ENCODE assay signal across 8 cellular contexts in the genomic region with DNA sequence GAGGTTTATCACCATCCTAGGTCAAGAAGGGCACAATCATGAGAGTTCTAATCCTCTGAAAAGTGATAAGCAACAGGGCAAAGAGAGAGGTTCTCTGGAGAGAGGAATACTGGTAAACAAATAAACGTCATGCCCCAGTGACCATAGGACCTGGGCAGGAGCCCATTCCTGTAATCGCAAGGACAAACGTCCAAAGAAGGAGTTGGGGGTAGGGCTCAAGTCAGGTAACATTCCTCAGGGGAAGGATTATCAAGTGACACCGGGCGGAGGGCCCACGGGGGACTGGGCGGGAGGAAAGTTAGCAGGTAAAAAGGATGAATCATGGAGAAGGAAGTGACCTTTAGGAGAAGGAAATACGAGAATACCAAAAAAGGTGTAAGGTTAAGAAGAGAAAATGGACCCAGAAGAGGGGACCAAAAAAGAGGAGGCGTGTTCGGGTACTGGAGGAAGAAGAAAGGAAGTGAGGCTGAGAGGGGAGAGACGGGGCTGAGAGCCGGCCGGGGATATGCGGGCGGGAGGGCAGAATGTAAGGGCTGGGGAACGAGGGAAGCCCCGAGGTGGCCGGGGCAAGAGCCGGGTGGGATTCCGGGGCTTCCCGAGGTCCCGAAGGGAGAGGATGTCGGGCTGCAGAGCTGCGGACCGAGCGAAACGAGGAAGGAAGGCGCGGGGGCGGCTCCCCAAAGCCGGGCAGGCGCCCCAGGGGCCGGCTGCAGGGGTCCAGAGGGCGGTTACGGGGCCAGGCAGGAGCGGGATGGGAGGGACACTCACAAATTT. TPM values are rescaled to one million over a fixed set of nuclear protein-coding genes. Genes with fewer than 3 reads are reported as not detected.
DNase-seq lines count a peak whose midpoint lies in the region; TF ChIP-seq lines count a peak whose summit lies in the region.

No MANE protein-coding gene starts in this region.

- peak; percentile 64 for DNase-seq in GM12865 (ENCODE audit: low read depth)
- DNase-seq in H7, result peak; percentile 72
- DNase-seq in LHCN-M2 (ENCODE audit: low read depth), result peak; percentile 27
- peak; percentile 38 for DNase-seq in T-helper 22 cell (ENCODE audit: low read depth)
- DNase-seq in mammary epithelial cell, result peak; percentile 77
- DNase-seq in kidney glomerular epithelial cell (lab: John Stamatoyannopoulos, UW), result peak; percentile 67
- DNase-seq in stimulated activated CD4-positive, alpha-beta T cell treated with anti-CD3 and anti-CD28 coated beads, Interleukin-4, amount 100 ng/mL, for 4 hours, result peak; percentile 48 to 51
- no peak for DNase-seq in T1000 (lab: John Stamatoyannopoulos, UW)

- H4K20me1 ChIP-seq in mammary epithelial cell (ENCODE audit: insufficient read depth, low read length), result no peaks in the 10 kb centered on the region

- peaks cover 23% of the 10 kb centered on the region for H3K4me1 ChIP-seq in mammary epithelial cell (ENCODE audit: insufficient read depth, low read length)

- H3K27me3 ChIP-seq in H7 (ENCODE audit: control insufficient read depth, insufficient read depth, low read length) (no peaks in the 10 kb centered on the region), mammary epithelial cell (ENCODE audit: insufficient read depth, low read length) (no peaks in the 10 kb centered on the region)

- peaks cover 55% of the 10 kb centered on the region for H3K79me2 ChIP-seq in mammary epithelial cell (ENCODE audit: insufficient read depth, low read length)

- WGBS in mammary epithelial cell (ENCODE audit: low coverage, missing lambda C conversion rate), result 0% methylated on average over 3 of the region's 36 CpGs

- TF ChIP-seq CTCF in GM12865 (IDR thresholded peaks at IDR 0.05; ENCODE audit: insufficient read depth, low read depth, low read length, missing control alignments) (no peak), mammary epithelial cell (conservative IDR thresholded peaks at IDR 0.05 in 1 of 2, IDR thresholded peaks at IDR 0.05 in 1 of 2; ENCODE audit: extremely low read depth in 1 of 2, insufficient read depth in 1 of 2, low read depth in 1 of 2, low read length in 2 of 2) (no peak)

- H2AFZ ChIP-seq in mammary epithelial cell (ENCODE audit: low read depth, low read length), result peak overlapping the region; percentile 79

- H3K9me3 ChIP-seq in mammary epithelial cell (replicated peaks; ENCODE audit: insufficient read depth, low read length), result no peaks in the 10 kb centered on the region

- peak overlapping the region; percentile 63 for H3K4me3 ChIP-seq in GM12865 (ENCODE audit: low read depth, low read length)
- peak overlapping the region; percentile 89 for H3K4me3 ChIP-seq in H7 (ENCODE audit: insufficient read depth, low read depth, low read length)
- peak overlapping the region; percentile 71 to 100 (median 82) for H3K4me3 ChIP-seq in mammary epithelial cell (replicated peaks in 1 of 3; ENCODE audit: insufficient read depth in 1 of 3, low read depth in 2 of 3, low read length in 3 of 3)

- H3K4me2 ChIP-seq in mammary epithelial cell (ENCODE audit: insufficient read depth, low read depth, low read length), result peak overlapping the region; percentile 90

- no TSS peak for BruUV-seq in mammary epithelial cell (replicated peaks; lab: Mats Ljungman, UMichigan)

- in situ Hi-C loops in mammary epithelial cell (cut with MboI; ENCODE audit: low sequenced_read_pairs in 2 of 2), result no loop called here

- dilution Hi-C loops in mammary epithelial cell (cut with HindIII; ENCODE audit: low sequenced_read_pairs), result no loop called here

- CTCF ChIA-PET in mammary epithelial cell (lab: Charles Lee; ENCODE audit: low non-redundant PET), result interaction anchor here (0.5 to 1.6 kb wide), 5 partner anchors 14 to 1853 kb away, joined by 4 to 58 read pairs (median 7); partner anchors contain the start of genes HDAC3 and RELL2

- peak overlapping the region; percentile 90 for H3K9ac ChIP-seq in mammary epithelial cell (ENCODE audit: insufficient read depth, low read length)

- peak overlapping the region; percentile 92 for H3K27ac ChIP-seq in mammary epithelial cell (ENCODE audit: insufficient read depth, low read depth, low read length)

- intact Hi-C loops in mammary epithelial cell (cut with micrococcal nuclease), result no loop called here

- H3K36me3 ChIP-seq in H7 (replicated peaks; ENCODE audit: control insufficient read depth, insufficient read depth, low read length) (peaks cover 8% of the 10 kb centered on the region), mammary epithelial cell (ENCODE audit: insufficient read depth, low read length) (peaks cover 18% of the 10 kb centered on the region)

RNA-seq across cellular contexts. Expression of gene DIAPH1, which starts 0.6 kb away (rescaled TPM):
- total RNA-seq in H7 (2014; rRNA removed; shearing (Covaris generic)), result 31.2 and 37.5 TPM in 2 replicates
- 28.2 and 38.9 TPM in 2 replicates for total RNA-seq in LHCN-M2 (2014; rRNA removed)
- polyA plus RNA-seq in LHCN-M2 (2012), result 52.6 TPM
- total RNA-seq in mammary epithelial cell, result 100 to 1,000 TPM in 1 of 2 donors, 10 to 100 TPM in 1; 52.0 to 178 TPM
- 128 TPM for polyA plus RNA-seq in mammary epithelial cell
- 507 TPM for polyA minus RNA-seq in mammary epithelial cell

RNA-seq across cellular contexts. Expression of gene HDAC3, which starts 18.4 kb away (rescaled TPM):
- total RNA-seq in H7 (2014; rRNA removed; shearing (Covaris generic)), result 81.3 and 82.7 TPM in 2 replicates
- 58.8 and 65.2 TPM in 2 replicates for total RNA-seq in LHCN-M2 (2014; rRNA removed)
- 60.2 TPM for polyA plus RNA-seq in LHCN-M2 (2012)
- total RNA-seq in mammary epithelial cell, result 10 to 100 TPM; 57.7 to 61.5 TPM
- 84.5 TPM for polyA plus RNA-seq in mammary epithelial cell
- polyA minus RNA-seq in mammary epithelial cell, result 163 TPM

RNA-seq across cellular contexts. Expression of gene RELL2, which starts 18.6 kb away (rescaled TPM):
- total RNA-seq in H7 (2014; rRNA removed; shearing (Covaris generic)), result 7.4 and 8.9 TPM in 2 replicates
- 5.2 and 7.0 TPM in 2 replicates for total RNA-seq in LHCN-M2 (2014; rRNA removed)
- 3.7 TPM for polyA plus RNA-seq in LHCN-M2 (2012)
- 10 to 100 TPM in 1 of 2 donors, 1 to 10 TPM in 1; 5.7 to 12.1 TPM for total RNA-seq in mammary epithelial cell
- 11.0 TPM for polyA plus RNA-seq in mammary epithelial cell
- polyA minus RNA-seq in mammary epithelial cell, result 14.6 TPM

RNA-seq across cellular contexts. Expression of gene FCHSD1, which starts 33.0 kb away (rescaled TPM):
- 17.3 and 22.3 TPM in 2 replicates for total RNA-seq in H7 (2014; rRNA removed; shearing (Covaris generic))
- total RNA-seq in LHCN-M2 (2014; rRNA removed), result 10.1 and 12.5 TPM in 2 replicates
- polyA plus RNA-seq in LHCN-M2 (2012), result 7.0 TPM
- 10 to 100 TPM; 23.7 to 32.0 TPM for total RNA-seq in mammary epithelial cell
- polyA plus RNA-seq in mammary epithelial cell, result 12.3 TPM
- polyA minus RNA-seq in mammary epithelial cell, result 17.2 TPM
